ENCODE assay signal across 1 cellular context in the genomic region with DNA sequence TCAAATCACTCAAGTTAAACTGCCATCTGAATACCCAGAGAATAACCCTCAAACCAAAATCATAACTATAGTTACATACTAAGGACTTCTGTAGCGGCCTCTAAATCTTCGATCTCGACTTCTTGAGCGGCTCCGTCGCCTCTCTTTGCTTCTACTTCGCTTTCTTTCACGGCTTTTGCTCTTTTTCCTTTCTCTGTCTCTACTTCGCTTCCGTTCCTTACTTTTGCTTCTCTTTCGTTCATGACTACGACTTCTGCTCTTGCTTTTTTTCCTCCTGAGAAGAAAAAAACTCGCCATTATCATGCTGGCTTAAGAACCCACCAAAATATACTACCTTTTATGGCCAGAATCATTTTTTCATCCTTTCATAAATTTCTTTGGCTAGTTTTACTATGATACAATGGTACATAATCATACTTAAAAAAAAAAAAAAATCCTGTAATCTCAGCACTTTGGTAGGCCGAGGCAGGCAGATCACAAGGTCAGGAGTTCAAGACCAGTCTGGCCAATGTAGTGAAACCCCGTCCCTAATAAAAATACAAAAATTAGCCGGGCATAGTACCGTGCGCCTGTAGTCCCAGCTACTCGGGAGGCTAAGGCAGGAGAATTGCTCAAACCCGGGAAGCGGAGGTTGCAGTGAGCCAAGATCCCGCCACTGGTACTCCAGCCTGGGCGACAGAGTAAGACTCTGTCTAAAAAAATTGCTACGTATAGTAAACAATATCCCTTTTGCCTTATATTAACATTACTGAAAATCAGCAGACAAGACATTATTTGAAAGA.
TF ChIP-seq lines count a peak whose summit lies in the region.

No MANE protein-coding gene starts in this region.

TF ChIP-seq in HEK293T, 16 proteins besides CTCF, POLR2A, EP300 and RAD21:
- TF ChIP-seq HDGF (IDR thresholded peaks at IDR 0.05; ENCODE audit: borderline replicate concordance) (no peak), BHLHE40 (IDR thresholded peaks at IDR 0.05; ENCODE audit: borderline replicate concordance) (no peak), FOXM1 (IDR thresholded peaks at IDR 0.05; ENCODE audit: borderline replicate concordance) (no peak), FOXK2 (IDR thresholded peaks at IDR 0.05) (no peak), SUZ12 (IDR thresholded peaks at IDR 0.05) (no peak), TARDBP (IDR thresholded peaks at IDR 0.05) (no peak), CTBP1 (IDR thresholded peaks at IDR 0.05; ENCODE audit: borderline replicate concordance) (no peak), L3MBTL2 (conservative IDR thresholded peaks at IDR 0.05) (no peak), NFRKB (IDR thresholded peaks at IDR 0.05) (no peak), ELF4 (IDR thresholded peaks at IDR 0.05) (no peak), SP1 (IDR thresholded peaks at IDR 0.05) (no peak), FOXA1 (IDR thresholded peaks at IDR 0.05) (no peak), ARNT (IDR thresholded peaks at IDR 0.05) (no peak), LEF1 (IDR thresholded peaks at IDR 0.05; ENCODE audit: borderline replicate concordance) (no peak), ZNF384 (IDR thresholded peaks at IDR 0.05) (no peak)
- TF ChIP-seq, protein P1, sequence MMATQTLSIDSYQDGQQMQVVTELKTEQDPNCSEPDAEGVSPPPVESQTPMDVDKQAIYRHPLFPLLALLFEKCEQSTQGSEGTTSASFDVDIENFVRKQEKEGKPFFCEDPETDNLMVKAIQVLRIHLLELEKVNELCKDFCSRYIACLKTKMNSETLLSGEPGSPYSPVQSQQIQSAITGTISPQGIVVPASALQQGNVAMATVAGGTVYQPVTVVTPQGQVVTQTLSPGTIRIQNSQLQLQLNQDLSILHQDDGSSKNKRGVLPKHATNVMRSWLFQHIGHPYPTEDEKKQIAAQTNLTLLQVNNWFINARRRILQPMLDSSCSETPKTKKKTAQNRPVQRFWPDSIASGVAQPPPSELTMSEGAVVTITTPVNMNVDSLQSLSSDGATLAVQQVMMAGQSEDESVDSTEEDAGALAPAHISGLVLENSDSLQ (IDR thresholded peaks at IDR 0.05): no peak
